Comparison of ENCODE assay signal across 6 cellular contexts in the genomic region with DNA sequence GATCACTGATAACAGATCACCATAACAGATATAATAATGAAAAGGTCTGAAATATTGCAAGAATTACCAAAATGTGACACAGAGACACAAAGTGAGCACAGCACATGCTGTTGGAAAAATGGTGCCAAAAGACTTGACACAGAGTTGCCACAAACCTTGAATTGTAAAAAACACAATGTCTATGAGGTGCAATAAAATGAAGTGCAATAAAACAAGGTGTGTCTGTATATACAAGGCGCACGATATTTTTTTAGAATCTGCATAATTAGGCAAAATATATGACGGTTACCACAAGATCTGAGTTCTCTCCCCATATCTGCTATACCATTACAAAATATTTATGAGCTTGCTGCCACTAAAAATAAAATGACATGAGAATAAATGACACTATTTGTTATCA.
"Had no signal": no experiment of that assay in that cellular context is flagged by ENCODE, and none has a peak within 500 bp of the region (broad histone marks: within the 10 kb centered on the region; RNA-seq: fewer than 3 reads in every experiment).

No MANE protein-coding gene starts in this region.

- FAIRE-seq: HepG2, K562 had no signal

- ATAC-seq: HepG2, K562 had no signal

- H3K27ac ChIP-seq: HL-60 had no signal

- H3K4me3 ChIP-seq: K562 had no signal

- DNase-seq: IMR-90, KBM-7, KG1 had no signal
